ENCODE assay signal across 20 cellular contexts in the genomic region with DNA sequence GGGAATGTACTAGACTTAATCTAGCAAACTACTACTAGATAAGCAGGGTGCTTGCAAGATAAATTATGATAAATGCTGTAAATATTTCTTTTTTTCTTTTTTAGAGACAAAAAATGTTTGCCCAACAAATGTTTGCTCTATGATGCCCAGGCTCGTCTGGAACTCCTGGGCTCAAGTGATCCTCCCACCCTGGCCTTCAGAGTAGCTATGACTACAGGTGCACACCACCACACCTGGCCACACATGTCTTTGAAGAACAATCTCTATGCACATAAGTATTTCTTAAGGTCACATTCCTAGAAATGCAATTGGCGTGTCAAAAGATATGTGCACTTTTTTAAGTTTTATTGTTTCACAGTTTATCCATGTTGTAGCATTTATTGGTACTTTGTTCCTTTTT.
DNase-seq lines count a peak whose midpoint lies in the region; ATAC-seq, FAIRE-seq and TF ChIP-seq lines count a peak whose summit lies in the region.
"Had no signal": no experiment of that assay in that cellular context is flagged by ENCODE, and none has a peak within 500 bp of the region (broad histone marks: within the 10 kb centered on the region; RNA-seq: fewer than 3 reads in every experiment).

No MANE protein-coding gene starts in this region.

- no peak overlapping the region for H3K27ac ChIP-seq in CD8-positive, alpha-beta memory T cell (ENCODE audit: low read depth, low read length)
- H3K27ac ChIP-seq in GM12878 (ENCODE audit: control insufficient read depth, insufficient read depth), result no peak overlapping the region
- H3K27ac ChIP-seq: 22Rv1, BLaER1, C4-2B, GM23248 had no signal

- FAIRE-seq in GM12878 (lab: Jason Lieb, UNC), result peak; percentile 56
- FAIRE-seq: A204.1, D721Med, H1 had no signal

- no peaks in the 10 kb centered on the region for H3K27me3 Mint-ChIP-seq in CD8-positive, alpha-beta memory T cell
- H3K27me3 Mint-ChIP-seq: B cell; CD4-positive, CD25-positive, alpha-beta regulatory T cell had no signal

- H3K79me2 ChIP-seq in GM12878 (ENCODE audit: control insufficient read depth, insufficient read depth, low read length), result no peaks in the 10 kb centered on the region

- no peaks in the 10 kb centered on the region for H3K27me3 ChIP-seq in CD8-positive, alpha-beta memory T cell (ENCODE audit: insufficient read depth, low read length, poor library complexity, severe bottlenecking)
- H3K27me3 ChIP-seq in GM12878 (replicated peaks in 1 of 2; ENCODE audit: control insufficient read depth in 2 of 2, insufficient read depth in 2 of 2, low read length in 1 of 2), result no peaks in the 10 kb centered on the region
- H3K27me3 ChIP-seq: BLaER1 had no signal

- H3K4me2 ChIP-seq in GM12878 (ENCODE audit: control insufficient read depth, insufficient read depth), result no peak overlapping the region
- H3K4me2 ChIP-seq: BLaER1 had no signal

- in situ Hi-C loops in GM12878 (cut with MboI), result no loop called here

- H3K36me3 ChIP-seq in CD8-positive, alpha-beta memory T cell (ENCODE audit: insufficient read depth, low read length), result no peaks in the 10 kb centered on the region
- no peaks in the 10 kb centered on the region for H3K36me3 ChIP-seq in GM12878 (ENCODE audit: control insufficient read depth in 2 of 2, insufficient read depth in 2 of 2, low read length in 1 of 2)

- H3K4me1 Mint-ChIP-seq in CD8-positive, alpha-beta memory T cell, result peaks cover 24 to 44% (median 43%) of the 10 kb centered on the region in 3 donors

- POLR2A ChIA-PET in CD8-positive, alpha-beta memory T cell (lab: Charles Lee), result no interaction called here
- POLR2A ChIA-PET in GM12878 (lab: Charles Lee), result no interaction called here

- H3K9ac ChIP-seq in GM12878 (ENCODE audit: control insufficient read depth, insufficient read depth, low read length), result no peak overlapping the region
- H3K9ac ChIP-seq: BLaER1, GM23248 had no signal

- H3K4me3 Mint-ChIP-seq in CD8-positive, alpha-beta memory T cell, result no peak overlapping the region
- H3K4me3 Mint-ChIP-seq: B cell; CD4-positive, CD25-positive, alpha-beta regulatory T cell had no signal

- peaks cover 11 to 44% (median 18%) of the 10 kb centered on the region in 3 donors for H3K36me3 Mint-ChIP-seq in CD8-positive, alpha-beta memory T cell

- peaks cover 19% of the 10 kb centered on the region for H3K4me1 ChIP-seq in CD8-positive, alpha-beta memory T cell (ENCODE audit: insufficient read depth, low read length)
- H3K4me1 ChIP-seq in GM12878 (ENCODE audit: control insufficient read depth, insufficient read depth, low read length), result peaks cover 8% of the 10 kb centered on the region

- H3K9me3 Mint-ChIP-seq in CD8-positive, alpha-beta memory T cell, result peaks cover 0 to 2% (median 0%) of the 10 kb centered on the region in 5 donors

- CTCF ChIA-PET in CD8-positive, alpha-beta memory T cell (lab: Charles Lee), result no interaction called here
- CTCF ChIA-PET in GM12878 (lab: Yijun Ruan, JAX), result interaction anchor here (0.9 kb wide), 1 partner anchor 8 kb away, joined by 3 read pairs; no protein-coding TSS in a partner anchor

- WGBS in GM12878 (ENCODE audit: insufficient coverage, insufficient replicate concordance, low lambda C conversion rate, missing lambda C conversion rate), result 84% methylated on average over 2 of the region's 2 CpGs

- no peak for TF ChIP-seq EP300 in GM12878 (IDR thresholded peaks at IDR 0.05; ENCODE audit: borderline replicate concordance in 1 of 2, control insufficient read depth in 1 of 2, low read depth in 2 of 2, low read length in 2 of 2)

- no peak overlapping the region for H2AFZ ChIP-seq in GM12878 (ENCODE audit: control insufficient read depth, low read depth, low read length)
- H2AFZ ChIP-seq: GM23248 had no signal

- H3K4me3 ChIP-seq in CD8-positive, alpha-beta memory T cell (ENCODE audit: low read length), result no peak overlapping the region
- H3K4me3 ChIP-seq in GM12878, result no peak overlapping the region
- H3K4me3 ChIP-seq: BLaER1, GM23248 had no signal

- no TSS peak for BruUV-seq in GM12878 (replicated peaks; lab: Mats Ljungman, UMichigan)

- intact Hi-C loops in GM12878 (cut with micrococcal nuclease; ENCODE audit: unreplicated experiment), result no loop called here

- H3K9me3 ChIP-seq in CD8-positive, alpha-beta memory T cell (ENCODE audit: low read length), result no peaks in the 10 kb centered on the region
- peaks cover 3% of the 10 kb centered on the region; the same call in 2 of the 3 replicates for H3K9me3 ChIP-seq in GM12878 (replicated peaks; ENCODE audit: control insufficient read depth, insufficient read depth, low read length)

- SMC1A ChIA-PET in GM12878 (lab: Charles Lee; ENCODE audit: uncharacterized antibody, unreplicated experiment), result interaction anchor here (0.5 to 1.3 kb wide), 3 partner anchors 10 to 438 kb away, joined by 3 read pairs; no protein-coding TSS in a partner anchor

- no peak for TF ChIP-seq CTCF in GM12878 (IDR thresholded peaks at IDR 0.05 in 2 of 3, conservative IDR thresholded peaks at IDR 0.05 in 1 of 3; ENCODE audit: control insufficient read depth in 2 of 3, extremely low read depth in 1 of 3, insufficient read depth in 1 of 3, low read depth in 3 of 3, low read length in 3 of 3)

- ATAC-seq in GM12878, result no peak

- no peak for TF ChIP-seq POLR2A in GM12878 (IDR thresholded peaks at IDR 0.05; ENCODE audit: low read depth, low read length)

- DNase-seq in DMS53 (lab: John Stamatoyannopoulos, UW) (peak; percentile 38), DMS53 treated with DMSO at 0.1 percent for 48 hours (lab: John Stamatoyannopoulos, UW; ENCODE audit: unreplicated experiment) (no peak), GM12878 (ENCODE audit: low read depth, low spot score) (no peak), NCI-H1105 (lab: John Stamatoyannopoulos, UW) (no peak), NCI-H69 (lab: John Stamatoyannopoulos, UW) (no peak), activated gamma-delta T cell treated with Interleukin-2 at 50 U/mL for 16 hours (no peak)
- DNase-seq in CD8-positive, alpha-beta memory T cell, result no peak
- DNase-seq: CD4-positive, CD25-positive, alpha-beta regulatory T cell; DMS 273 treated with DMSO at 0.1 percent for 48 hours; DND-41; GM23248; H7; HCEC 1CT had no signal

- no peaks in the 10 kb centered on the region for H4K20me1 ChIP-seq in GM12878 (ENCODE audit: control insufficient read depth, insufficient read depth)
- H4K20me1 ChIP-seq: BLaER1 had no signal

- RAD21 ChIA-PET in GM12878 (lab: Charles Lee; ENCODE audit: unreplicated experiment), result no interaction called here

- H3K27ac Mint-ChIP-seq in CD8-positive, alpha-beta memory T cell, result peak overlapping the region in 5 of 8 donors; percentile 21 to 70 (median 29)
- H3K27ac Mint-ChIP-seq: B cell had no signal

- TF ChIP-seq RAD21 in GM12878 (IDR thresholded peaks at IDR 0.05; ENCODE audit: insufficient read depth, low read depth, low read length), result no peak

TF ChIP-seq in GM12878, 131 proteins besides CTCF, POLR2A, EP300 and RAD21 (continues in another document):
- TF ChIP-seq CEBPB (IDR thresholded peaks at IDR 0.05; ENCODE audit: borderline replicate concordance in 1 of 2, low read depth in 2 of 2, low read length in 2 of 2) (no peak), LARP7 (IDR thresholded peaks at IDR 0.05) (no peak), SMAD1 (IDR thresholded peaks at IDR 0.05; ENCODE audit: low read depth, partially characterized antibody) (no peak), IRF4 (IDR thresholded peaks at IDR 0.05; ENCODE audit: low read depth, low read length) (no peak)
- TF ChIP-seq, protein P1, sequence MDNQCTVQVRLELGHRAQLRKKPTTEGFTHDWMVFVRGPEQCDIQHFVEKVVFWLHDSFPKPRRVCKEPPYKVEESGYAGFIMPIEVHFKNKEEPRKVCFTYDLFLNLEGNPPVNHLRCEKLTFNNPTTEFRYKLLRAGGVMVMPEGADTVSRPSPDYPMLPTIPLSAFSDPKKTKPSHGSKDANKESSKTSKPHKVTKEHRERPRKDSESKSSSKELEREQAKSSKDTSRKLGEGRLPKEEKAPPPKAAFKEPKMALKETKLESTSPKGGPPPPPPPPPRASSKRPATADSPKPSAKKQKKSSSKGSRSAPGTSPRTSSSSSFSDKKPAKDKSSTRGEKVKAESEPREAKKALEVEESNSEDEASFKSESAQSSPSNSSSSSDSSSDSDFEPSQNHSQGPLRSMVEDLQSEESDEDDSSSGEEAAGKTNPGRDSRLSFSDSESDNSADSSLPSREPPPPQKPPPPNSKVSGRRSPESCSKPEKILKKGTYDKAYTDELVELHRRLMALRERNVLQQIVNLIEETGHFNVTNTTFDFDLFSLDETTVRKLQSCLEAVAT (IDR thresholded peaks at IDR 0.05), result no peak
- TF ChIP-seq, protein P2, sequence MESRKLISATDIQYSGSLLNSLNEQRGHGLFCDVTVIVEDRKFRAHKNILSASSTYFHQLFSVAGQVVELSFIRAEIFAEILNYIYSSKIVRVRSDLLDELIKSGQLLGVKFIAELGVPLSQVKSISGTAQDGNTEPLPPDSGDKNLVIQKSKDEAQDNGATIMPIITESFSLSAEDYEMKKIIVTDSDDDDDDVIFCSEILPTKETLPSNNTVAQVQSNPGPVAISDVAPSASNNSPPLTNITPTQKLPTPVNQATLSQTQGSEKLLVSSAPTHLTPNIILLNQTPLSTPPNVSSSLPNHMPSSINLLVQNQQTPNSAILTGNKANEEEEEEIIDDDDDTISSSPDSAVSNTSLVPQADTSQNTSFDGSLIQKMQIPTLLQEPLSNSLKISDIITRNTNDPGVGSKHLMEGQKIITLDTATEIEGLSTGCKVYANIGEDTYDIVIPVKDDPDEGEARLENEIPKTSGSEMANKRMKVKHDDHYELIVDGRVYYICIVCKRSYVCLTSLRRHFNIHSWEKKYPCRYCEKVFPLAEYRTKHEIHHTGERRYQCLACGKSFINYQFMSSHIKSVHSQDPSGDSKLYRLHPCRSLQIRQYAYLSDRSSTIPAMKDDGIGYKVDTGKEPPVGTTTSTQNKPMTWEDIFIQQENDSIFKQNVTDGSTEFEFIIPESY (IDR thresholded peaks at IDR 0.05), result no peak
- TF ChIP-seq, protein P3, sequence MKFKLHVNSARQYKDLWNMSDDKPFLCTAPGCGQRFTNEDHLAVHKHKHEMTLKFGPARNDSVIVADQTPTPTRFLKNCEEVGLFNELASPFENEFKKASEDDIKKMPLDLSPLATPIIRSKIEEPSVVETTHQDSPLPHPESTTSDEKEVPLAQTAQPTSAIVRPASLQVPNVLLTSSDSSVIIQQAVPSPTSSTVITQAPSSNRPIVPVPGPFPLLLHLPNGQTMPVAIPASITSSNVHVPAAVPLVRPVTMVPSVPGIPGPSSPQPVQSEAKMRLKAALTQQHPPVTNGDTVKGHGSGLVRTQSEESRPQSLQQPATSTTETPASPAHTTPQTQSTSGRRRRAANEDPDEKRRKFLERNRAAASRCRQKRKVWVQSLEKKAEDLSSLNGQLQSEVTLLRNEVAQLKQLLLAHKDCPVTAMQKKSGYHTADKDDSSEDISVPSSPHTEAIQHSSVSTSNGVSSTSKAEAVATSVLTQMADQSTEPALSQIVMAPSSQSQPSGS (IDR thresholded peaks at IDR 0.05; ENCODE audit: low read length), result no peak
- TF ChIP-seq, protein P4, sequence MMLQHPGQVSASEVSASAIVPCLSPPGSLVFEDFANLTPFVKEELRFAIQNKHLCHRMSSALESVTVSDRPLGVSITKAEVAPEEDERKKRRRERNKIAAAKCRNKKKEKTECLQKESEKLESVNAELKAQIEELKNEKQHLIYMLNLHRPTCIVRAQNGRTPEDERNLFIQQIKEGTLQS (IDR thresholded peaks at IDR 0.05; ENCODE audit: borderline replicate concordance, extremely low read depth, low read depth, low read length), result no peak
